23 cellular contexts compared by ENCODE assay signal in genomic region chr3:86147119-86147518, GRCh38.
A peak's percentile ranks its signal among the peaks of the same experiment; 100 is the strongest.
DNase-seq lines count a peak whose midpoint lies in the region; ATAC-seq and TF ChIP-seq lines count a peak whose summit lies in the region.
"Had no signal": no experiment of that assay in that cellular context is flagged by ENCODE, and none has a peak within 500 bp of the region (broad histone marks: within the 10 kb centered on the region; RNA-seq: fewer than 3 reads in every experiment).

No MANE protein-coding gene starts in this region.

- CTCF ChIA-PET in WTC11 (lab: Charles Lee) = no interaction called here

- H4K20me1 ChIP-seq in neural progenitor cell (ENCODE audit: low read depth) = no peaks in the 10 kb centered on the region

- no peak overlapping the region for H3K4me3 ChIP-seq in neural progenitor cell
- H3K4me3 ChIP-seq: PC-9 had no signal

- H3K4me2 ChIP-seq in neural progenitor cell = no peak overlapping the region
- H3K4me2 ChIP-seq: KMS-11, PC-9 had no signal

- peaks cover 4% of the 10 kb centered on the region for H3K4me1 Mint-ChIP-seq in WTC11
- no peaks in the 10 kb centered on the region for H3K4me1 Mint-ChIP-seq in neural progenitor cell
- H3K4me1 Mint-ChIP-seq: brain; stimulated activated memory B cell treated with anti-CD40 and anti-IgM and Interleukin-4, amounts not matched to agents 10 μg/mL and 1 μg/mL and 100 μg/mL, for 72 hours had no signal

- H3K27ac ChIP-seq in neural progenitor cell = no peak overlapping the region
- H3K27ac ChIP-seq: KMS-11, neutrophil, PC-9, WERI-Rb-1 had no signal

- H3K36me3 Mint-ChIP-seq in WTC11 (no peaks in the 10 kb centered on the region), neural progenitor cell (no peaks in the 10 kb centered on the region)
- H3K36me3 Mint-ChIP-seq: brain; stimulated activated memory B cell treated with anti-CD40 and anti-IgM and Interleukin-4, amounts not matched to agents 10 μg/mL and 1 μg/mL and 100 μg/mL, for 72 hours had no signal

- TF ChIP-seq CTCF in WTC11 (IDR thresholded peaks at IDR 0.05) (peak; percentile 16; the same call in 1 of the 2 replicates), neural progenitor cell (IDR thresholded peaks at IDR 0.05) (peak; percentile 34)

- H3K27me3 Mint-ChIP-seq in WTC11 (ENCODE audit: low read depth) (no peaks in the 10 kb centered on the region), neural progenitor cell (ENCODE audit: insufficient read depth, low read depth) (peaks cover 3% of the 10 kb centered on the region)
- H3K27me3 Mint-ChIP-seq: effector memory CD8-positive, alpha-beta T cell; stimulated activated memory B cell treated with anti-CD40 and anti-IgM and Interleukin-4, amounts not matched to agents 10 μg/mL and 1 μg/mL and 100 μg/mL, for 72 hours had no signal

- H3K4me1 ChIP-seq in neural progenitor cell = no peaks in the 10 kb centered on the region

- no peak overlapping the region for H3K9ac ChIP-seq in neural progenitor cell
- H3K9ac ChIP-seq: KMS-11 had no signal

- POLR2A ChIA-PET in WTC11 (lab: Charles Lee) = no interaction called here

- H3K9me3 ChIP-seq in neural progenitor cell (ENCODE audit: low read depth) = no peaks in the 10 kb centered on the region
- H3K9me3 ChIP-seq: neutrophil had no signal

- H2AFZ ChIP-seq in neural progenitor cell (replicated peaks) = peak overlapping the region; percentile 50
- H2AFZ ChIP-seq: PC-9 had no signal

- H3K27ac Mint-ChIP-seq in WTC11 (no peak overlapping the region), neural progenitor cell (no peak overlapping the region)
- H3K27ac Mint-ChIP-seq: brain; effector memory CD8-positive, alpha-beta T cell; stimulated activated memory B cell treated with anti-CD40 and anti-IgM and Interleukin-4, amounts not matched to agents 10 μg/mL and 1 μg/mL and 100 μg/mL, for 72 hours; T-helper 2 cell treated with Interferon-gamma antibody and Interleukin-4, amounts not matched to agents 5 μg/mL and 100 μg/mL, for 36 hours had no signal

- no peaks in the 10 kb centered on the region for H3F3A ChIP-seq in neural progenitor cell (ENCODE audit: low read depth)

- no peak overlapping the region for H3K4me3 Mint-ChIP-seq in WTC11
- H3K4me3 Mint-ChIP-seq in neural progenitor cell = no peak overlapping the region
- H3K4me3 Mint-ChIP-seq: brain; effector memory CD8-positive, alpha-beta T cell; stimulated activated memory B cell treated with anti-CD40 and anti-IgM and Interleukin-4, amounts not matched to agents 10 μg/mL and 1 μg/mL and 100 μg/mL, for 72 hours; T-helper 2 cell treated with Interferon-gamma antibody and Interleukin-4, amounts not matched to agents 5 μg/mL and 100 μg/mL, for 36 hours had no signal

- no peaks in the 10 kb centered on the region for H3K79me2 ChIP-seq in neural progenitor cell (ENCODE audit: low read depth)

- 0 out of 2 replicates have a peak, but pooled peaks cover 5% of the 10 kb centered on the region for H3K9me3 Mint-ChIP-seq in WTC11
- H3K9me3 Mint-ChIP-seq in neural progenitor cell = no peaks in the 10 kb centered on the region
- H3K9me3 Mint-ChIP-seq: brain had no signal

- ATAC-seq in WTC11 (peak; percentile 90), esophagus mucosa (no peak), GM18519 (IDR thresholded peaks at IDR 0.05; ENCODE audit: low FRiP score, unreplicated experiment) (no peak)
- ATAC-seq: effector memory CD8-positive, alpha-beta T cell; stimulated activated memory B cell treated with anti-CD40 and anti-IgM and Interleukin-4, amounts not matched to agents 10 μg/mL and 1 μg/mL and 100 μg/mL, for 72 hours had no signal

- no peaks in the 10 kb centered on the region for H3K36me3 ChIP-seq in neural progenitor cell
- H3K36me3 ChIP-seq: neutrophil, WERI-Rb-1 had no signal

- DNase-seq in DMS 273 (lab: John Stamatoyannopoulos, UW; ENCODE audit: unreplicated experiment) (peak; percentile 0), DMS 273 treated with DMSO at 0.1 percent for 48 hours (lab: John Stamatoyannopoulos, UW) (no peak), HuH-7.5 (ENCODE audit: low spot score) (peak; percentile 1), WTC11 (ENCODE audit: low spot score) (peak; percentile 16), neural progenitor cell (ENCODE audit: low spot score) (no peak), SHP77 treated with DMSO at 0.1 percent for 48 hours (lab: John Stamatoyannopoulos, UW) (no peak)
- DNase-seq: 8988T; activated CD4-positive, alpha-beta T cell treated with anti-CD3 and anti-CD28 coated beads, Interleukin-2, amount 50 U/mL, for 4 hours; effector memory CD8-positive, alpha-beta T cell; HCEC 1CT; NCI-H1092; NCI-H2029; NCI-H226; NCI-H748 treated with DMSO at 0.1 percent for 48 hours; PC-9; WERI-Rb-1 had no signal

- H3K27me3 ChIP-seq in neural progenitor cell = no peaks in the 10 kb centered on the region
- H3K27me3 ChIP-seq: neutrophil had no signal

TF ChIP-seq in WTC11, 78 proteins besides CTCF, POLR2A, EP300 and RAD21:
- TF ChIP-seq ETV6 (CRISPR knock-in tag; IDR thresholded peaks at IDR 0.05) (no peak), AR (CRISPR knock-in tag; IDR thresholded peaks at IDR 0.05) (no peak), GTF2I (CRISPR knock-in tag; conservative IDR thresholded peaks at IDR 0.05) (no peak), ZNF317 (CRISPR knock-in tag; IDR thresholded peaks at IDR 0.05; ENCODE audit: borderline replicate concordance, low read depth) (no peak), NR1H2 (CRISPR knock-in tag; IDR thresholded peaks at IDR 0.05) (no peak), PREB (CRISPR knock-in tag; IDR thresholded peaks at IDR 0.05; ENCODE audit: borderline replicate concordance) (no peak), GRHL2 (CRISPR knock-in tag; IDR thresholded peaks at IDR 0.05; ENCODE audit: insufficient replicate concordance, severe bottlenecking) (no peak)

Comparison
In these comparisons a context has a peak if more than half of its experiments do, and no peak if none do; other contexts are left out.
1. DNase-seq: peak in DMS 273 (single experiment), HuH-7.5 (single experiment) and WTC11 (single experiment); none in DMS 273 treated with DMSO at 0.1 percent for 48 hours (single experiment), neural progenitor cell (single experiment) and SHP77 treated with DMSO at 0.1 percent for 48 hours (single experiment).